Comparison of ENCODE assay signal across 9 cellular contexts in the genomic region with DNA sequence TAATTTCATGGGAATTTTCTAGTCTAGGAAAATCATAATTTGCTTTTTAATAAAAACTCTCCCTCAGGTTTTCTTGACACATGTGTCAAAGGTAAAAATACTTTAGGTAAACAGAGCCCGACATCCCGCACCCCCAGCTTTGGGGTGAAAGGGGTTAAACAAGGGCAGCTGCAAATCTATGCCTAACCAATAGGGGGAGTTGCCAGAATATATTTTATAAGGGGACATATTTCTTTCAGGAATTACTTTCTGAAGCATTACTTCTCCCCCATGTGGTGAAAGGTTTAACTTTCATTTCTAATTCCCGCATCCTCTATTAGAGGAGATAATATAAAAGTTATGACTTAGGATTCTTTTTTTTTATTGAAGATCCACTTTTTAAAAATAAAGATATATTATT. TPM values are rescaled to one million over a fixed set of nuclear protein-coding genes. Genes with fewer than 3 reads are reported as not detected.
DNase-seq lines count a peak whose midpoint lies in the region; ATAC-seq and TF ChIP-seq lines count a peak whose summit lies in the region.
"Had no signal": no experiment of that assay in that cellular context is flagged by ENCODE, and none has a peak within 500 bp of the region (broad histone marks: within the 10 kb centered on the region; RNA-seq: fewer than 3 reads in every experiment).

No MANE protein-coding gene starts in this region.

- CTCF ChIA-PET in CD4-positive, alpha-beta T cell (lab: Charles Lee), result interaction anchor here (1.1 kb wide), 1 partner anchor 10 kb away, joined by 3 read pairs; no protein-coding TSS in a partner anchor

- no peaks in the 10 kb centered on the region for H3K27me3 Mint-ChIP-seq in CD4-positive, alpha-beta T cell
- H3K27me3 Mint-ChIP-seq in T-helper 2 cell treated with Interferon-gamma antibody and Interleukin-4, amounts not matched to agents 5 μg/mL and 100 μg/mL, for 36 hours (ENCODE audit: low read depth), result no peaks in the 10 kb centered on the region
- H3K27me3 Mint-ChIP-seq: stimulated activated naive CD8-positive, alpha-beta T cell treated with anti-CD3 and anti-CD28 coated beads, Interleukin-15, amount 100 ng/mL, for 72 hours had no signal

- no peak overlapping the region for H3K27ac Mint-ChIP-seq in CD4-positive, alpha-beta T cell
- no peak overlapping the region for H3K27ac Mint-ChIP-seq in T-helper 2 cell treated with Interferon-gamma antibody and Interleukin-4, amounts not matched to agents 5 μg/mL and 100 μg/mL, for 36 hours
- H3K27ac Mint-ChIP-seq: stimulated activated naive CD8-positive, alpha-beta T cell treated with anti-CD3 and anti-CD28 coated beads, Interleukin-15, amount 100 ng/mL, for 72 hours had no signal

- H3K9me3 ChIP-seq in CD4-positive, alpha-beta T cell (ENCODE audit: control insufficient read depth, low read length), result no peaks in the 10 kb centered on the region
- no peaks in the 10 kb centered on the region for H3K9me3 ChIP-seq in HAP-1

- no peaks in the 10 kb centered on the region for H3K36me3 Mint-ChIP-seq in CD4-positive, alpha-beta T cell (ENCODE audit: low read depth)
- peaks cover 3% of the 10 kb centered on the region for H3K36me3 Mint-ChIP-seq in T-helper 2 cell treated with Interferon-gamma antibody and Interleukin-4, amounts not matched to agents 5 μg/mL and 100 μg/mL, for 36 hours (ENCODE audit: low read depth)

- DNase-seq in CD4-positive, alpha-beta T cell, result peak in 1 of 10 experiments; percentile 0
- DNase-seq in HAP-1 (ENCODE audit: low spot score in 2 of 2), result peak; percentile 4 to 8
- peak; percentile 8 for DNase-seq in UCSD-AML1 (lab: John Stamatoyannopoulos, UW; ENCODE audit: unreplicated experiment)
- no peak for DNase-seq in kidney epithelial cell (ENCODE audit: low read depth)
- no peak for DNase-seq in NCI-H345 treated with DMSO at 0.1 percent for 48 hours (lab: John Stamatoyannopoulos, UW; ENCODE audit: unreplicated experiment)
- DNase-seq in T-helper 2 cell treated with Interferon-gamma antibody and Interleukin-4, amounts not matched to agents 5 μg/mL and 100 μg/mL, for 36 hours (ENCODE audit: low spot score), result no peak
- DNase-seq in NCI-H510A treated with DMSO at 0.1 percent for 48 hours (lab: John Stamatoyannopoulos, UW), result no peak

- POLR2A ChIA-PET in CD4-positive, alpha-beta T cell (lab: Charles Lee), result interaction anchor here (0.6 kb wide), 1 partner anchor 473 kb away, joined by 3 read pairs; no protein-coding TSS in a partner anchor

- TF ChIP-seq CTCF in CD4-positive, alpha-beta T cell (IDR thresholded peaks at IDR 0.05), result peak; percentile 54
- peak; percentile 16 for TF ChIP-seq CTCF in kidney epithelial cell (IDR thresholded peaks at IDR 0.05; ENCODE audit: insufficient read depth, low read length, poor library complexity, severe bottlenecking)

- no peak overlapping the region for H3K27ac ChIP-seq in CD4-positive, alpha-beta T cell (ENCODE audit: low read depth, low read length)

- H3K4me3 ChIP-seq in HAP-1 (no peak overlapping the region), kidney epithelial cell (ENCODE audit: low read depth, low read length) (no peak overlapping the region)

- in situ Hi-C loops in HAP-1 (cut with MboI; ENCODE audit: low sequenced_read_pairs), result no loop called here

- no peak overlapping the region for H3K4me3 Mint-ChIP-seq in CD4-positive, alpha-beta T cell
- no peak overlapping the region for H3K4me3 Mint-ChIP-seq in T-helper 2 cell treated with Interferon-gamma antibody and Interleukin-4, amounts not matched to agents 5 μg/mL and 100 μg/mL, for 36 hours
- H3K4me3 Mint-ChIP-seq: stimulated activated naive CD8-positive, alpha-beta T cell treated with anti-CD3 and anti-CD28 coated beads, Interleukin-15, amount 100 ng/mL, for 72 hours had no signal

- no peaks in the 10 kb centered on the region for H3K9me3 Mint-ChIP-seq in CD4-positive, alpha-beta T cell
- H3K9me3 Mint-ChIP-seq in T-helper 2 cell treated with Interferon-gamma antibody and Interleukin-4, amounts not matched to agents 5 μg/mL and 100 μg/mL, for 36 hours, result peaks cover 7% of the 10 kb centered on the region

- ATAC-seq in CD4-positive, alpha-beta T cell (ENCODE audit: poor library complexity), result no peak
- no peak for ATAC-seq in GM21367 (IDR thresholded peaks at IDR 0.05; ENCODE audit: unreplicated experiment)
- ATAC-seq: stimulated activated naive CD8-positive, alpha-beta T cell treated with anti-CD3 and anti-CD28 coated beads, Interleukin-15, amount 100 ng/mL, for 72 hours had no signal

- H3K4me1 ChIP-seq in HAP-1, result no peaks in the 10 kb centered on the region

- intact Hi-C loops in CD4-positive, alpha-beta T cell (cut with DNase I, micrococcal nuclease), result loop anchor here (2.0 to 10.0 kb wide), 3 partner anchors 78 to 527 kb away; no protein-coding TSS in a partner anchor

- H3K27me3 ChIP-seq in CD4-positive, alpha-beta T cell (ENCODE audit: control insufficient read depth, insufficient read depth, low read length), result no peaks in the 10 kb centered on the region
- H3K27me3 ChIP-seq in HAP-1 (ENCODE audit: low read depth) (no peaks in the 10 kb centered on the region), kidney epithelial cell (ENCODE audit: control insufficient read depth, insufficient read depth, low read length) (no peaks in the 10 kb centered on the region)

- peaks cover 13% of the 10 kb centered on the region for H3K4me1 Mint-ChIP-seq in CD4-positive, alpha-beta T cell (ENCODE audit: low read depth)
- H3K4me1 Mint-ChIP-seq in T-helper 2 cell treated with Interferon-gamma antibody and Interleukin-4, amounts not matched to agents 5 μg/mL and 100 μg/mL, for 36 hours (ENCODE audit: low read depth), result peaks cover 7% of the 10 kb centered on the region
- H3K4me1 Mint-ChIP-seq: stimulated activated naive CD8-positive, alpha-beta T cell treated with anti-CD3 and anti-CD28 coated beads, Interleukin-15, amount 100 ng/mL, for 72 hours had no signal

- H3K36me3 ChIP-seq in HAP-1 (replicated peaks), result no peaks in the 10 kb centered on the region
- H3K36me3 ChIP-seq in kidney epithelial cell (ENCODE audit: control insufficient read depth, insufficient read depth, low read length), result no peaks in the 10 kb centered on the region

RNA-seq across cellular contexts. Expression of gene HEPH, which starts 53.9 kb away (rescaled TPM):
- not detected for total RNA-seq in CD4-positive, alpha-beta T cell
- 8.1 TPM in 2 replicates for total RNA-seq in kidney epithelial cell

Comparison
In these comparisons a context has a peak if more than half of its experiments do, and no peak if none do; other contexts are left out.
1. DNase-seq: peak in HAP-1 (2 of 2) and UCSD-AML1 (single experiment); none in kidney epithelial cell (single experiment), NCI-H345 treated with DMSO at 0.1 percent for 48 hours (single experiment), T-helper 2 cell treated with Interferon-gamma antibody and Interleukin-4, amounts not matched to agents 5 μg/mL and 100 μg/mL, for 36 hours (single experiment) and NCI-H510A treated with DMSO at 0.1 percent for 48 hours (single experiment).